9 cellular contexts compared by ENCODE assay signal in genomic region chr17:10875984-10876555, GRCh38. TPM values are rescaled to one million over a fixed set of nuclear protein-coding genes. Genes with fewer than 3 reads are reported as not detected.
A peak's percentile ranks its signal among the peaks of the same experiment; 100 is the strongest.
DNase-seq lines count a peak whose midpoint lies in the region; ATAC-seq and TF ChIP-seq lines count a peak whose summit lies in the region.
"Had no signal": no experiment of that assay in that cellular context is flagged by ENCODE, and none has a peak within 500 bp of the region (broad histone marks: within the 10 kb centered on the region; RNA-seq: fewer than 3 reads in every experiment).

No MANE protein-coding gene starts in this region.

- H3K4me1 ChIP-seq in sigmoid colon = no peaks in the 10 kb centered on the region

- intact Hi-C loops in activated naive CD4-positive, alpha-beta T cell treated with anti-CD3 and anti-CD28 coated beads for 36 hours (cut with micrococcal nuclease) = loop anchor here (1.0 to 5.0 kb wide), 4 partner anchors 268 to 1111 kb away; no protein-coding TSS in a partner anchor
- intact Hi-C loops in left ventricle myocardium superior (cut with micrococcal nuclease) (no loop called here), sigmoid colon (cut with DNase I) (loop anchor here (1.0 to 10.0 kb wide), 3 partner anchors 268 to 1109 kb away; no protein-coding TSS in a partner anchor)

- H3K27me3 ChIP-seq in sigmoid colon = peaks cover 0 to 12% (median 0%) of the 10 kb centered on the region in 3 donors

- CTCF ChIA-PET in activated naive CD4-positive, alpha-beta T cell treated with anti-CD3 and anti-CD28 coated beads for 36 hours (lab: Charles Lee) = interaction anchor here (0.5 to 4.3 kb wide), 17 partner anchors 12 to 1064 kb away, joined by 3 to 21 read pairs (median 3); no protein-coding TSS in a partner anchor
- CTCF ChIA-PET in activated naive CD4-positive, alpha-beta T cell treated with anti-CD3 and anti-CD28 coated beads, Interleukin-2, amount 10 ng/mL, durations not matched to agents 7 days and 5 days (lab: Charles Lee) = interaction anchor here (0.5 to 2.1 kb wide), 13 partner anchors 8 to 768 kb away, joined by 3 to 12 read pairs (median 3); no protein-coding TSS in a partner anchor

- no peaks in the 10 kb centered on the region for H3K9me3 Mint-ChIP-seq in activated naive CD4-positive, alpha-beta T cell treated with anti-CD3 and anti-CD28 coated beads for 36 hours
- H3K9me3 Mint-ChIP-seq in activated naive CD4-positive, alpha-beta T cell treated with anti-CD3 and anti-CD28 coated beads, Interleukin-2, amount 10 ng/mL, durations not matched to agents 7 days and 5 days = no peaks in the 10 kb centered on the region

- TF ChIP-seq CTCF in sigmoid colon (IDR thresholded peaks at IDR 0.05) = peak; percentile 35 to 73 (median 60)

- no peak overlapping the region for H3K4me3 Mint-ChIP-seq in activated naive CD4-positive, alpha-beta T cell treated with anti-CD3 and anti-CD28 coated beads for 36 hours
- no peak overlapping the region for H3K4me3 Mint-ChIP-seq in activated naive CD4-positive, alpha-beta T cell treated with anti-CD3 and anti-CD28 coated beads, Interleukin-2, amount 10 ng/mL, durations not matched to agents 7 days and 5 days

- peak; percentile 37 for DNase-seq in activated naive CD4-positive, alpha-beta T cell treated with anti-CD3 and anti-CD28 coated beads for 36 hours
- no peak for DNase-seq in activated naive CD4-positive, alpha-beta T cell treated with Interleukin-2 at 50 U/mL for 16 hours
- DNase-seq in NCI-H1092 (lab: John Stamatoyannopoulos, UW) = peak; percentile 25
- peak; percentile 43 for DNase-seq in activated naive CD4-positive, alpha-beta T cell treated with anti-CD3 and anti-CD28 coated beads, Interleukin-2, amount 10 ng/mL, durations not matched to agents 7 days and 5 days
- DNase-seq in left ventricle myocardium superior = peak; percentile 33
- no peak for DNase-seq in sigmoid colon

- peaks cover 23% of the 10 kb centered on the region for H3K27me3 Mint-ChIP-seq in activated naive CD4-positive, alpha-beta T cell treated with anti-CD3 and anti-CD28 coated beads for 36 hours (ENCODE audit: low read depth)
- H3K27me3 Mint-ChIP-seq in activated naive CD4-positive, alpha-beta T cell treated with anti-CD3 and anti-CD28 coated beads, Interleukin-2, amount 10 ng/mL, durations not matched to agents 7 days and 5 days = peaks cover 10% of the 10 kb centered on the region

- no peak overlapping the region for H3K27ac Mint-ChIP-seq in activated naive CD4-positive, alpha-beta T cell treated with anti-CD3 and anti-CD28 coated beads for 36 hours
- H3K27ac Mint-ChIP-seq in activated naive CD4-positive, alpha-beta T cell treated with anti-CD3 and anti-CD28 coated beads, Interleukin-2, amount 10 ng/mL, durations not matched to agents 7 days and 5 days = no peak overlapping the region

- H3K36me3 Mint-ChIP-seq in activated naive CD4-positive, alpha-beta T cell treated with anti-CD3 and anti-CD28 coated beads for 36 hours (ENCODE audit: low read depth) = no peaks in the 10 kb centered on the region
- H3K36me3 Mint-ChIP-seq in activated naive CD4-positive, alpha-beta T cell treated with anti-CD3 and anti-CD28 coated beads, Interleukin-2, amount 10 ng/mL, durations not matched to agents 7 days and 5 days = no peaks in the 10 kb centered on the region

- no peaks in the 10 kb centered on the region for H3K9me3 ChIP-seq in sigmoid colon

- TF ChIP-seq EP300 in sigmoid colon (IDR thresholded peaks at IDR 0.05) = no peak

- H3K36me3 ChIP-seq in sigmoid colon = no peaks in the 10 kb centered on the region

- no peak for TF ChIP-seq POLR2A in sigmoid colon (IDR thresholded peaks at IDR 0.05)

- 5 to 6% methylated on average over 7 of the region's 7 CpGs for WGBS in sigmoid colon, 2 donors

- H3K4me1 Mint-ChIP-seq in activated naive CD4-positive, alpha-beta T cell treated with anti-CD3 and anti-CD28 coated beads for 36 hours (ENCODE audit: low read depth) = no peaks in the 10 kb centered on the region
- no peaks in the 10 kb centered on the region for H3K4me1 Mint-ChIP-seq in activated naive CD4-positive, alpha-beta T cell treated with anti-CD3 and anti-CD28 coated beads, Interleukin-2, amount 10 ng/mL, durations not matched to agents 7 days and 5 days

- no peak overlapping the region for H3K4me3 ChIP-seq in sigmoid colon

- no peak overlapping the region for H3K27ac ChIP-seq in sigmoid colon
- H3K27ac ChIP-seq: epithelial cell of prostate had no signal

- ATAC-seq in left ventricle myocardium superior (peak; percentile 31), GM21786 (IDR thresholded peaks at IDR 0.05; ENCODE audit: unreplicated experiment) (no peak), HG02970 (IDR thresholded peaks at IDR 0.05; ENCODE audit: low FRiP score, unreplicated experiment) (no peak)

RNA-seq across cellular contexts. Expression of gene PIRT, which starts 38.2 kb away (rescaled TPM):
- total RNA-seq in activated naive CD4-positive, alpha-beta T cell treated with anti-CD3 and anti-CD28 coated beads for 36 hours = not detected
- not detected for total RNA-seq in left ventricle myocardium superior
- 10 to 100 TPM in 1 of 4 donors, 1 to 10 TPM in 3; 3.1 to 10.3 (median 5.3) TPM for total RNA-seq in sigmoid colon
- polyA plus RNA-seq in sigmoid colon = 1 to 10 TPM in 1 of 3 donors, under 1 TPM in 2; 0.46 to 3.6 (median 0.60) TPM

Comparison
In these comparisons a context has a peak if more than half of its experiments do, and no peak if none do; other contexts are left out.
1. DNase-seq: peak in activated naive CD4-positive, alpha-beta T cell treated with anti-CD3 and anti-CD28 coated beads for 36 hours (single experiment), NCI-H1092 (single experiment), activated naive CD4-positive, alpha-beta T cell treated with anti-CD3 and anti-CD28 coated beads, Interleukin-2, amount 10 ng/mL, durations not matched to agents 7 days and 5 days (single experiment) and left ventricle myocardium superior (single experiment); none in activated naive CD4-positive, alpha-beta T cell treated with Interleukin-2 at 50 U/mL for 16 hours (single experiment) and sigmoid colon (single experiment).